Comparison of ENCODE assay signal across 8 cellular contexts in genomic region chr1:52633291-52633754, GRCh38. TPM values are rescaled to one million over a fixed set of nuclear protein-coding genes. Genes with fewer than 3 reads are reported as not detected.
DNase-seq lines count a peak whose midpoint lies in the region; ATAC-seq, FAIRE-seq and TF ChIP-seq lines count a peak whose summit lies in the region.

No MANE protein-coding gene starts in this region.

- H3K27me3 Mint-ChIP-seq in CD4-positive, alpha-beta memory T cell = no peaks in the 10 kb centered on the region
- H3K27me3 Mint-ChIP-seq in astrocyte (ENCODE audit: low read depth, unreplicated experiment) = peaks cover 48% of the 10 kb centered on the region

- peaks cover 0 to 1% (median 0%) of the 10 kb centered on the region in 8 donors for H3K9me3 Mint-ChIP-seq in CD4-positive, alpha-beta memory T cell
- H3K9me3 Mint-ChIP-seq in astrocyte (ENCODE audit: unreplicated experiment) = peaks cover 8% of the 10 kb centered on the region

- CTCF ChIA-PET in CD4-positive, alpha-beta memory T cell (lab: Charles Lee; ENCODE audit: partially characterized antibody) = interaction anchor here (0.6 to 3.6 kb wide), 11 partner anchors 9 to 229 kb away, joined by 3 to 15 read pairs (median 5); partner anchors contain the start of genes ORC1 and PRPF38A
- CTCF ChIA-PET in OCI-LY7 (lab: Charles Lee; ENCODE audit: unreplicated experiment) = no interaction called here

- H2AFZ ChIP-seq in OCI-LY7 (ENCODE audit: low read length) (peak overlapping the region; percentile 55; the same call in 1 of the 2 replicates), astrocyte (ENCODE audit: low read depth, low read length) (peak overlapping the region; percentile 49)

- no peaks in the 10 kb centered on the region for H3K9me3 ChIP-seq in CD4-positive, alpha-beta memory T cell (ENCODE audit: control insufficient read depth in 1 of 2, low read length in 2 of 2)
- H3K9me3 ChIP-seq in OCI-LY7 (ENCODE audit: low read length) (peaks cover 14% of the 10 kb centered on the region), astrocyte (ENCODE audit: insufficient read depth, low read depth, low read length) (no peaks in the 10 kb centered on the region), right lobe of liver (no peaks in the 10 kb centered on the region), subcutaneous abdominal adipose tissue (ENCODE audit: control insufficient read depth in 5 of 5, low read length in 5 of 5) (peaks cover 0 to 4% (median 0%) of the 10 kb centered on the region in 5 donors)

- H3K36me3 Mint-ChIP-seq in CD4-positive, alpha-beta memory T cell = peaks cover 2 to 16% of the 10 kb centered on the region in 2 donors
- H3K36me3 Mint-ChIP-seq in astrocyte (ENCODE audit: low read depth, unreplicated experiment) = peaks cover 1% of the 10 kb centered on the region

- H3K9ac ChIP-seq in astrocyte (ENCODE audit: low read length) (no peak overlapping the region), subcutaneous abdominal adipose tissue (ENCODE audit: low read length in 5 of 5) (peak overlapping the region in 1 of 5 donors; percentile 44)

- TF ChIP-seq POLR2A in right lobe of liver (IDR thresholded peaks at IDR 0.05) = no peak

- peak overlapping the region; percentile 85 for H3K27ac ChIP-seq in CD4-positive, alpha-beta memory T cell (ENCODE audit: low read depth, low read length)
- H3K27ac ChIP-seq in OCI-LY7 (ENCODE audit: low read depth, low read length, poor library complexity, severe bottlenecking) = no peak overlapping the region
- no peak overlapping the region for H3K27ac ChIP-seq in astrocyte (ENCODE audit: low read depth, low read length)
- H3K27ac ChIP-seq in right lobe of liver = peak overlapping the region in 1 of 3 donors; percentile 10
- H3K27ac ChIP-seq in subcutaneous abdominal adipose tissue (ENCODE audit: low read depth, low read length) = no peak overlapping the region

- no TSS peak for BruUV-seq in OCI-LY7 (replicated peaks; lab: Mats Ljungman, UMichigan)

- H3K4me1 Mint-ChIP-seq in CD4-positive, alpha-beta memory T cell = peaks cover 59 to 83% (median 70%) of the 10 kb centered on the region in 4 donors
- H3K4me1 Mint-ChIP-seq in astrocyte (ENCODE audit: low read depth, unreplicated experiment) = peaks cover 9% of the 10 kb centered on the region

- H3K27ac Mint-ChIP-seq in CD4-positive, alpha-beta memory T cell = peak overlapping the region; percentile 90 to 99 (median 96)
- H3K27ac Mint-ChIP-seq in astrocyte (ENCODE audit: unreplicated experiment) = no peak overlapping the region

- peak overlapping the region; percentile 52; the same call in 1 of the 2 replicates for H3K4me2 ChIP-seq in OCI-LY7 (ENCODE audit: low read length)
- peak overlapping the region; percentile 81 for H3K4me2 ChIP-seq in astrocyte (ENCODE audit: low read length)

- 45% methylated on average over 4 of the region's 52 CpGs for WGBS in right lobe of liver (ENCODE audit: insufficient coverage, low coverage, low lambda C conversion rate, missing lambda C conversion rate)

- H3K27me3 ChIP-seq in CD4-positive, alpha-beta memory T cell (ENCODE audit: insufficient read depth, low read length) = no peaks in the 10 kb centered on the region
- peaks cover 37% of the 10 kb centered on the region for H3K27me3 ChIP-seq in astrocyte (ENCODE audit: insufficient read depth, low read length)
- no peaks in the 10 kb centered on the region for H3K27me3 ChIP-seq in right lobe of liver
- H3K27me3 ChIP-seq in subcutaneous abdominal adipose tissue (ENCODE audit: control insufficient read depth in 5 of 5, insufficient read depth in 4 of 5, low read length in 5 of 5) = peaks cover 19 to 31% (median 21%) of the 10 kb centered on the region in 5 donors

- FAIRE-seq in astrocyte (lab: Jason Lieb, UNC) = no peak

- peak in 3 of 5 donors; percentile 37 to 49 (median 46) for DNase-seq in CD4-positive, alpha-beta memory T cell
- DNase-seq in OCI-LY7 (ENCODE audit: low spot score) = no peak
- no peak for DNase-seq in astrocyte (ENCODE audit: low read depth)
- no peak for DNase-seq in right lobe of liver
- DNase-seq in middle frontal gyrus (ENCODE audit: extremely low spot score, low spot score) = no peak
- DNase-seq in OCI-M1 (lab: John Stamatoyannopoulos, UW) = no peak

- peak overlapping the region; percentile 60 to 75 for H3K4me3 ChIP-seq in CD4-positive, alpha-beta memory T cell (ENCODE audit: low read length in 2 of 2)
- H3K4me3 ChIP-seq in OCI-LY7 (ENCODE audit: low read depth, low read length, poor library complexity, severe bottlenecking) = peak overlapping the region; percentile 26
- no peak overlapping the region for H3K4me3 ChIP-seq in astrocyte (ENCODE audit: insufficient read depth, low read depth, low read length)
- peak overlapping the region; percentile 23 to 50 (median 26) for H3K4me3 ChIP-seq in right lobe of liver
- peak overlapping the region in 4 of 5 donors; percentile 36 to 60 (median 50) for H3K4me3 ChIP-seq in subcutaneous abdominal adipose tissue (ENCODE audit: low read depth in 1 of 5, low read length in 5 of 5)

- H4K20me1 ChIP-seq in OCI-LY7 (ENCODE audit: insufficient read depth, low read length) (no peaks in the 10 kb centered on the region), astrocyte (ENCODE audit: insufficient read depth, low read length) (no peaks in the 10 kb centered on the region)

- no peaks in the 10 kb centered on the region for H3K79me2 ChIP-seq in OCI-LY7 (ENCODE audit: insufficient read depth, low read depth, low read length)
- H3K79me2 ChIP-seq in astrocyte (ENCODE audit: insufficient read depth, low read length) = no peaks in the 10 kb centered on the region

- H3K4me1 ChIP-seq in CD4-positive, alpha-beta memory T cell (ENCODE audit: insufficient read depth, low read length) = peaks cover 73% of the 10 kb centered on the region
- peaks cover 66% of the 10 kb centered on the region for H3K4me1 ChIP-seq in OCI-LY7 (ENCODE audit: insufficient read depth, low read length, poor library complexity, severe bottlenecking)
- no peaks in the 10 kb centered on the region for H3K4me1 ChIP-seq in astrocyte (ENCODE audit: insufficient read depth, low read length)
- H3K4me1 ChIP-seq in right lobe of liver = no peaks in the 10 kb centered on the region
- peaks cover 0 to 24% (median 12%) of the 10 kb centered on the region in 5 donors for H3K4me1 ChIP-seq in subcutaneous abdominal adipose tissue (ENCODE audit: control insufficient read depth in 5 of 5, insufficient read depth in 5 of 5, low read length in 5 of 5)

- POLR2A ChIA-PET in CD4-positive, alpha-beta memory T cell (lab: Charles Lee; ENCODE audit: partially characterized antibody) = interaction anchor here (0.6 to 10.9 kb wide), 31 partner anchors 9 to 302 kb away, joined by 3 to 188 read pairs (median 5); partner anchors contain the start of genes CC2D1B, COA7, GPX7 and TUT4
- POLR2A ChIA-PET in OCI-LY7 (lab: Charles Lee) = interaction anchor here (1.1 kb wide), 1 partner anchor 79 kb away, joined by 4 read pairs; no protein-coding TSS in a partner anchor

- no peaks in the 10 kb centered on the region for H3K9me2 ChIP-seq in OCI-LY7 (ENCODE audit: insufficient read depth, low read length)

- no peak for TF ChIP-seq CTCF in OCI-LY7 (conservative IDR thresholded peaks at IDR 0.05; ENCODE audit: low read length)
- TF ChIP-seq CTCF in astrocyte (IDR thresholded peaks at IDR 0.05; ENCODE audit: insufficient read depth, low read depth, low read length) = no peak
- no peak for TF ChIP-seq CTCF in right lobe of liver (IDR thresholded peaks at IDR 0.05)

- H3K4me3 Mint-ChIP-seq in CD4-positive, alpha-beta memory T cell = peak overlapping the region; percentile 88 to 96 (median 90)
- peak overlapping the region; percentile 64 for H3K4me3 Mint-ChIP-seq in astrocyte (ENCODE audit: unreplicated experiment)

- intact Hi-C loops in CD4-positive, alpha-beta memory T cell (cut with micrococcal nuclease) = loop anchor here (1.0 to 5.0 kb wide), 3 partner anchors 34 to 229 kb away; partner anchors contain the start of genes ORC1 and PRPF38A
- intact Hi-C loops in OCI-LY7 (cut with micrococcal nuclease; ENCODE audit: unreplicated experiment) (no loop called here), right lobe of liver (cut with DNase I) (no loop called here)

- ATAC-seq in right lobe of liver (peak; percentile 4 to 39 (median 15)), GM21528 (IDR thresholded peaks at IDR 0.05; ENCODE audit: low FRiP score, unreplicated experiment) (no peak)

- no peaks in the 10 kb centered on the region for H3K36me3 ChIP-seq in CD4-positive, alpha-beta memory T cell (ENCODE audit: insufficient read depth, low read length)
- H3K36me3 ChIP-seq in OCI-LY7 (ENCODE audit: insufficient read depth, low read length) = peaks cover 6% of the 10 kb centered on the region; the same call in 1 of the 2 replicates
- no peaks in the 10 kb centered on the region for H3K36me3 ChIP-seq in astrocyte (ENCODE audit: insufficient read depth, low read length)
- H3K36me3 ChIP-seq in right lobe of liver = no peaks in the 10 kb centered on the region
- no peaks in the 10 kb centered on the region for H3K36me3 ChIP-seq in subcutaneous abdominal adipose tissue (ENCODE audit: control insufficient read depth in 5 of 5, insufficient read depth in 5 of 5, low read length in 5 of 5)

RNA-seq across cellular contexts. Expression of gene SHISAL2A, which starts 0.4 kb away (rescaled TPM):
- total RNA-seq in CD4-positive, alpha-beta memory T cell = 10 to 100 TPM; 64.8 to 75.6 TPM
- 1 to 10 TPM; 3.2 to 8.4 TPM for polyA plus RNA-seq in CD4-positive, alpha-beta memory T cell
- 0.13 and 0.69 TPM in 2 replicates for total RNA-seq in OCI-LY7 (2014; rRNA removed; shearing (Covaris generic))
- total RNA-seq in OCI-LY7 (2022) (0.27 and 0.55 TPM in 2 replicates), astrocyte (not detected in 2 replicates), right lobe of liver (not detected)

RNA-seq across cellular contexts. Expression of gene GPX7, which starts 31.2 kb away (rescaled TPM):
- total RNA-seq in CD4-positive, alpha-beta memory T cell = 10 to 100 TPM; 26.3 to 27.5 TPM
- 10 to 100 TPM; 34.1 to 34.4 TPM for polyA plus RNA-seq in CD4-positive, alpha-beta memory T cell
- not detected in 2 replicates for total RNA-seq in OCI-LY7 (2014; rRNA removed; shearing (Covaris generic))
- total RNA-seq in OCI-LY7 (2022) (not detected in 2 replicates), astrocyte (4.2 and 5.7 TPM in 2 replicates), right lobe of liver (1 to 10 TPM; 1.6 to 4.3 (median 2.7) TPM)

Comparison
In these comparisons a context has a peak if more than half of its experiments do, and no peak if none do; other contexts are left out.
1. DNase-seq: peak in CD4-positive, alpha-beta memory T cell (3 of 5); none in OCI-LY7 (single experiment), astrocyte (single experiment), right lobe of liver (0 of 3), middle frontal gyrus (single experiment) and OCI-M1 (single experiment).
2. RNA of gene SHISAL2A, which starts 0.4 kb away (total RNA-seq): 64.8 to 75.6 TPM in CD4-positive, alpha-beta memory T cell; 0.13 to 0.69 TPM in OCI-LY7, not detected in right lobe of liver and not detected in astrocyte; every median in the first group is over 10 times any median in the second.